ENCODE assay signal across 1 cellular context in genomic region chr12:120292661-120293531, GRCh38.
A peak's percentile ranks its signal among the peaks of the same experiment; 100 is the strongest.
TF ChIP-seq lines count a peak whose summit lies in the region.

TSS of gene RNU4-1 (minus strand) at chr12:120293237.

TF ChIP-seq in HepG2, 621 proteins besides CTCF, POLR2A, EP300 and RAD21 (continued from another document and continues in another):
- TF ChIP-seq HNF1A (IDR thresholded peaks at IDR 0.05; ENCODE audit: low read depth) (0 out of 2 replicates have a peak, but pooled peaks have one; percentile 59), HNF1A (CRISPR knock-in tag; IDR thresholded peaks at IDR 0.05; ENCODE audit: borderline replicate concordance) (peak; percentile 55; the same call in 1 of the 2 replicates), ZNF547 (CRISPR knock-in tag; IDR thresholded peaks at IDR 0.05) (no peak), DRAP1 (CRISPR knock-in tag; IDR thresholded peaks at IDR 0.05) (peak; percentile 100), WIZ (CRISPR knock-in tag; IDR thresholded peaks at IDR 0.05) (no peak), SNAPC2 (CRISPR knock-in tag; IDR thresholded peaks at IDR 0.05) (peak; percentile 100), ZNF225 (CRISPR knock-in tag; IDR thresholded peaks at IDR 0.05) (no peak), HOXD1 (CRISPR knock-in tag; IDR thresholded peaks at IDR 0.05) (peak; percentile 84; the same call in 1 of the 2 replicates), KLF11 (CRISPR knock-in tag; IDR thresholded peaks at IDR 0.05) (peak; percentile 69; the same call in 1 of the 2 replicates), TBP (CRISPR knock-in tag; IDR thresholded peaks at IDR 0.05) (peak; percentile 80; the same call in 1 of the 2 replicates), ZNF766 (CRISPR knock-in tag; IDR thresholded peaks at IDR 0.05; ENCODE audit: borderline replicate concordance) (peak; percentile 64; the same call in 1 of the 2 replicates), ZFP36L2 (CRISPR knock-in tag; IDR thresholded peaks at IDR 0.05) (0 out of 2 replicates have a peak, but pooled peaks have one; percentile 30), ZNF276 (CRISPR knock-in tag; IDR thresholded peaks at IDR 0.05; ENCODE audit: low read depth) (no peak), ZNF792 (CRISPR knock-in tag; IDR thresholded peaks at IDR 0.05) (no peak; the same call in 1 of the 2 replicates), AGO1 (IDR thresholded peaks at IDR 0.05; ENCODE audit: low read depth, low read length, poor library complexity, severe bottlenecking) (no peak), NFIB (CRISPR knock-in tag; IDR thresholded peaks at IDR 0.05; ENCODE audit: borderline replicate concordance) (no peak), SSRP1 (CRISPR knock-in tag; IDR thresholded peaks at IDR 0.05) (peak; percentile 93; the same call in 1 of the 2 replicates), ZBTB4 (CRISPR knock-in tag; IDR thresholded peaks at IDR 0.05; ENCODE audit: borderline replicate concordance) (no peak), RFX5 (IDR thresholded peaks at IDR 0.05; ENCODE audit: low read depth, low read length) (no peak), CENPX (CRISPR knock-in tag; IDR thresholded peaks at IDR 0.05) (no peak), MAZ (IDR thresholded peaks at IDR 0.05; ENCODE audit: borderline replicate concordance, low read depth, low read length) (no peak), MAZ (CRISPR knock-in tag; IDR thresholded peaks at IDR 0.05; ENCODE audit: low read depth) (no peak), SRSF9 (IDR thresholded peaks at IDR 0.05; ENCODE audit: borderline replicate concordance, insufficient read depth, low read depth, low read length, poor library complexity, severe bottlenecking) (no peak), POGK (CRISPR knock-in tag; conservative IDR thresholded peaks at IDR 0.05) (0 out of 2 replicates have a peak, but pooled peaks have one; percentile 49), SP4 (CRISPR knock-in tag; IDR thresholded peaks at IDR 0.05) (peak; percentile 46; the same call in 1 of the 2 replicates), ZNF33A (CRISPR knock-in tag; IDR thresholded peaks at IDR 0.05; ENCODE audit: borderline replicate concordance) (peak; percentile 82; the same call in 1 of the 2 replicates), REL (CRISPR knock-in tag; conservative IDR thresholded peaks at IDR 0.05) (peak; percentile 80; the same call in 1 of the 2 replicates), DZIP1 (CRISPR knock-in tag; IDR thresholded peaks at IDR 0.05) (no peak), AKAP8 (CRISPR knock-in tag; IDR thresholded peaks at IDR 0.05) (no peak), ZFP41 (CRISPR knock-in tag; IDR thresholded peaks at IDR 0.05; ENCODE audit: borderline replicate concordance) (no peak), CAMTA2 (CRISPR knock-in tag; IDR thresholded peaks at IDR 0.05; ENCODE audit: borderline replicate concordance) (no peak), MAFK (conservative IDR thresholded peaks at IDR 0.05 in 1 of 2, IDR thresholded peaks at IDR 0.05 in 1 of 2; ENCODE audit: low read length in 2 of 2) (no peak), MYC (CRISPR knock-in tag; IDR thresholded peaks at IDR 0.05; ENCODE audit: borderline replicate concordance) (no peak), ELF3 (CRISPR knock-in tag; IDR thresholded peaks at IDR 0.05) (0 out of 2 replicates have a peak, but pooled peaks have one; percentile 41), FOXP1 (IDR thresholded peaks at IDR 0.05) (no peak), FOXP1 (CRISPR knock-in tag; IDR thresholded peaks at IDR 0.05) (peak; percentile 10; the same call in 1 of the 2 replicates), CHD4 (IDR thresholded peaks at IDR 0.05; ENCODE audit: borderline replicate concordance, low read length) (peak; percentile 4; the same call in 1 of the 2 replicates), HNF4G (IDR thresholded peaks at IDR 0.05; ENCODE audit: borderline replicate concordance, low read depth, low read length) (peak; percentile 37; the same call in 1 of the 2 replicates), HNF4G (CRISPR knock-in tag; IDR thresholded peaks at IDR 0.05; ENCODE audit: borderline replicate concordance, low read depth) (no peak), TRIM24 (CRISPR knock-in tag; IDR thresholded peaks at IDR 0.05) (no peak), ZNF138 (CRISPR knock-in tag; IDR thresholded peaks at IDR 0.05; ENCODE audit: low read depth) (no peak), TRAFD1 (CRISPR knock-in tag; IDR thresholded peaks at IDR 0.05; ENCODE audit: borderline replicate concordance) (no peak), PAWR (CRISPR knock-in tag; IDR thresholded peaks at IDR 0.05; ENCODE audit: borderline replicate concordance) (no peak), U2AF1 (optimal IDR thresholded peaks at IDR 0.05; ENCODE audit: low read depth, low read length) (no peak), ZC3H13 (CRISPR knock-in tag; IDR thresholded peaks at IDR 0.05) (peak; percentile 75), ZNF639 (CRISPR knock-in tag; conservative IDR thresholded peaks at IDR 0.05) (peak; percentile 84), SNRNP70 (IDR thresholded peaks at IDR 0.05; ENCODE audit: low read depth, low read length) (no peak), ZNF501 (CRISPR knock-in tag; IDR thresholded peaks at IDR 0.05) (no peak)
